Comparison of ENCODE assay signal across 15 cellular contexts in genomic region chr1:85359874-85360708, GRCh38.
DNase-seq lines count a peak whose midpoint lies in the region; ATAC-seq and TF ChIP-seq lines count a peak whose summit lies in the region.
"Had no signal": no experiment of that assay in that cellular context is flagged by ENCODE, and none has a peak within 500 bp of the region (broad histone marks: within the 10 kb centered on the region; RNA-seq: fewer than 3 reads in every experiment).

No MANE protein-coding gene starts in this region.

- H3K4me1 Mint-ChIP-seq in brain, result peaks cover 69% of the 10 kb centered on the region
- H3K4me1 Mint-ChIP-seq: GM23338, naive B cell had no signal

- no peak for DNase-seq in Right ventricle myocardium inferior (ENCODE audit: missing footprints)
- DNase-seq in cardiac septum (ENCODE audit: low spot score), result no peak
- no peak for DNase-seq in left lung
- DNase-seq in tibial artery, result no peak
- DNase-seq in NCI-H2029 (lab: John Stamatoyannopoulos, UW), result no peak
- DNase-seq in GM20000 (ENCODE audit: low spot score), result no peak
- DNase-seq: 8988T; activated effector memory CD4-positive, alpha-beta T cell treated with Interleukin-2 at 50 U/mL for 16 hours; naive B cell; retina; stimulated activated CD4-positive, alpha-beta T cell treated with anti-CD3 and anti-CD28 coated beads, Interleukin-4, amount 100 ng/mL, for 24 hours had no signal

- H3K27me3 ChIP-seq in left lung (no peaks in the 10 kb centered on the region), tibial artery (no peaks in the 10 kb centered on the region), gastroesophageal sphincter (no peaks in the 10 kb centered on the region)

- peaks cover 7 to 16% of the 10 kb centered on the region in 2 donors for H3K4me1 ChIP-seq in left lung
- H3K4me1 ChIP-seq in tibial artery, result peaks cover 0 to 60% (median 13%) of the 10 kb centered on the region in 4 donors
- H3K4me1 ChIP-seq in gastroesophageal sphincter, result peaks cover 0 to 21% (median 5%) of the 10 kb centered on the region in 3 donors

- peaks cover 2% of the 10 kb centered on the region for H3K27me3 Mint-ChIP-seq in brain

- H3K4me3 Mint-ChIP-seq in brain, result peak overlapping the region in 2 of 5 experiments; percentile 14 to 52
- H3K4me3 Mint-ChIP-seq: GM23338 had no signal

- H3K27ac ChIP-seq in left lung, result peak overlapping the region; percentile 2 to 62
- H3K27ac ChIP-seq in tibial artery, result peak overlapping the region; percentile 48 to 56
- H3K27ac ChIP-seq in gastroesophageal sphincter, result no peak overlapping the region
- H3K27ac ChIP-seq: VCaP had no signal

- 60 to 80% methylated on average over 1 of the region's 1 CpG for WGBS in gastroesophageal sphincter (ENCODE audit: low coverage in 1 of 2), 2 donors

- H3K36me3 Mint-ChIP-seq in brain, result peaks cover 10% of the 10 kb centered on the region

- no peak overlapping the region for H3K4me3 ChIP-seq in left lung
- H3K4me3 ChIP-seq in tibial artery, result no peak overlapping the region
- no peak overlapping the region for H3K4me3 ChIP-seq in gastroesophageal sphincter
- H3K4me3 ChIP-seq: GM23338 had no signal

- no peak for TF ChIP-seq EP300 in gastroesophageal sphincter (IDR thresholded peaks at IDR 0.05)

- intact Hi-C loops in Right ventricle myocardium inferior (cut with DNase I) (no loop called here), cardiac septum (cut with DNase I) (no loop called here), left lung (cut with DNase I) (no loop called here), tibial artery (cut with DNase I; ENCODE audit: low total_unique reads) (no loop called here)

- no peaks in the 10 kb centered on the region for H3K36me3 ChIP-seq in left lung
- H3K36me3 ChIP-seq in tibial artery, result no peaks in the 10 kb centered on the region
- H3K36me3 ChIP-seq in gastroesophageal sphincter, result no peaks in the 10 kb centered on the region

- no peak for TF ChIP-seq CTCF in brain (conservative IDR thresholded peaks at IDR 0.05)
- no peak for TF ChIP-seq CTCF in left lung (IDR thresholded peaks at IDR 0.05)
- TF ChIP-seq CTCF in tibial artery (IDR thresholded peaks at IDR 0.05), result no peak
- no peak for TF ChIP-seq CTCF in gastroesophageal sphincter (IDR thresholded peaks at IDR 0.05)
- TF ChIP-seq CTCF in GM20000 (IDR thresholded peaks at IDR 0.05; ENCODE audit: extremely low read depth, missing control alignments), result no peak

- H3K9me3 ChIP-seq in left lung (no peaks in the 10 kb centered on the region), tibial artery (no peaks in the 10 kb centered on the region), gastroesophageal sphincter (no peaks in the 10 kb centered on the region)

- no peak for TF ChIP-seq POLR2A in gastroesophageal sphincter (IDR thresholded peaks at IDR 0.05)

- peak overlapping the region in 3 of 5 experiments; percentile 48 to 76 (median 68) for H3K27ac Mint-ChIP-seq in brain
- H3K27ac Mint-ChIP-seq: GM23338 had no signal

- H3K9me3 Mint-ChIP-seq in brain, result peaks cover 0 to 2% (median 0%) of the 10 kb centered on the region in 5 experiments
- H3K9me3 Mint-ChIP-seq: GM23338, naive B cell had no signal

- peak; percentile 30 for ATAC-seq in Right ventricle myocardium inferior
- ATAC-seq in left lung, result peak; percentile 27
- no peak for ATAC-seq in gastroesophageal sphincter
- ATAC-seq: GM23338 had no signal

Comparison
In these comparisons a context has a peak if more than half of its experiments do, and no peak if none do; other contexts are left out.
1. H3K27ac ChIP-seq: peak in left lung (2 of 2) and tibial artery (2 of 2); none in gastroesophageal sphincter (0 of 4).